ENCODE assay signal across 9 cellular contexts in the genomic region with DNA sequence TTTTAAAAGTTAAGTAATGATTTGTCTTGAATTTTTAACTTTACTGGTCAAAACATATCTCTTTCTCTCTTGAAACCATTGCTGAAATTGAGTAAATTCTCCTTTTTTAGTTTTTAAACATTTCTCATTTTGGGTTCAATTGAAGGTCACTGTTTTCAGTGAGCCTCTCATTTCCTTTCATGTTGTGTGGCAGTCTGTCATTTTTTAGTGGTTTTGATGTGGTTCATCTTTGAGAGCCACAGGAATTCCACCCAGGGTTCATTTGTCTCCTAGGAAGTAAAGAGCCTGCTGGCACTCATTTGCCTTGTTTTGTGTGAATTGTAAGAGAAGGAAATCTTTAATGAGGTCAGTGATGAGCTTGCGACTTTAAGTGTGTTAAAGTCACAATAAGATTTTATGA. TPM values are rescaled to one million over a fixed set of nuclear protein-coding genes. Genes with fewer than 3 reads are reported as not detected.
A peak's percentile ranks its signal among the peaks of the same experiment; 100 is the strongest.
DNase-seq lines count a peak whose midpoint lies in the region; ATAC-seq and TF ChIP-seq lines count a peak whose summit lies in the region.
"Had no signal": no experiment of that assay in that cellular context is flagged by ENCODE, and none has a peak within 500 bp of the region (broad histone marks: within the 10 kb centered on the region; RNA-seq: fewer than 3 reads in every experiment).

No MANE protein-coding gene starts in this region.

- ATAC-seq in GM18502 (IDR thresholded peaks at IDR 0.05; ENCODE audit: poor library complexity, unreplicated experiment) = peak; percentile 73
- ATAC-seq in HG02852 (IDR thresholded peaks at IDR 0.05; ENCODE audit: unreplicated experiment) = peak; percentile 71
- ATAC-seq in GM21447 (IDR thresholded peaks at IDR 0.05; ENCODE audit: unreplicated experiment) = no peak

- peaks cover 27% of the 10 kb centered on the region for H3F3A ChIP-seq in neural progenitor cell (ENCODE audit: low read depth)

- DNase-seq in amniotic epithelial cell (ENCODE audit: low read depth) (peak; percentile 86), neural progenitor cell (ENCODE audit: low spot score) (peak; percentile 22), SIG-M5 treated with dmso at 0.1 percent for 504 hours (lab: John Stamatoyannopoulos, UW; ENCODE audit: unreplicated experiment) (no peak)
- no peak for DNase-seq in activated CD4-positive, CD25-positive, alpha-beta regulatory T cell treated with anti-CD3 and anti-CD28 coated beads, Interleukin-2, amount 50 U/mL, for 72 hours
- DNase-seq: NCI-H1436 had no signal

- no peaks in the 10 kb centered on the region for H3K9me3 Mint-ChIP-seq in neural progenitor cell
- H3K9me3 Mint-ChIP-seq: activated T-helper 1 cell treated with anti-CD3 and anti-CD28 coated beads, Interleukin-12 subunit alpha, Interleukin-12 subunit beta, Interleukin-2, Interleukin-4 antibody, amounts not matched to agents 30 ng/mL and 10 ng/mL and 1 ng/mL, durations not matched to agents 14 hours and 24 hours and 36 hours had no signal

- TF ChIP-seq CTCF in neural progenitor cell (IDR thresholded peaks at IDR 0.05) = no peak

- H3K79me2 ChIP-seq in neural progenitor cell (ENCODE audit: low read depth) = no peaks in the 10 kb centered on the region

- no peak overlapping the region for H3K9ac ChIP-seq in neural progenitor cell

- H3K27me3 ChIP-seq in neural progenitor cell = no peaks in the 10 kb centered on the region

- H3K27ac Mint-ChIP-seq in neural progenitor cell = peak overlapping the region; percentile 8
- H3K27ac Mint-ChIP-seq: activated T-helper 1 cell treated with anti-CD3 and anti-CD28 coated beads, Interleukin-12 subunit alpha, Interleukin-12 subunit beta, Interleukin-2, Interleukin-4 antibody, amounts not matched to agents 30 ng/mL and 10 ng/mL and 1 ng/mL, durations not matched to agents 14 hours and 24 hours and 36 hours had no signal

- H3K4me3 Mint-ChIP-seq in neural progenitor cell = no peak overlapping the region
- H3K4me3 Mint-ChIP-seq: activated T-helper 1 cell treated with anti-CD3 and anti-CD28 coated beads, Interleukin-12 subunit alpha, Interleukin-12 subunit beta, Interleukin-2, Interleukin-4 antibody, amounts not matched to agents 30 ng/mL and 10 ng/mL and 1 ng/mL, durations not matched to agents 14 hours and 24 hours and 36 hours had no signal

- H3K4me1 ChIP-seq in neural progenitor cell = peaks cover 36% of the 10 kb centered on the region

- H3K36me3 ChIP-seq in neural progenitor cell = no peaks in the 10 kb centered on the region

- peaks cover 2% of the 10 kb centered on the region for H3K27me3 Mint-ChIP-seq in neural progenitor cell (ENCODE audit: insufficient read depth, low read depth)

- H3K4me3 ChIP-seq in neural progenitor cell = no peak overlapping the region

- H3K4me2 ChIP-seq in neural progenitor cell = peak overlapping the region; percentile 24

- no peak overlapping the region for H2AFZ ChIP-seq in neural progenitor cell (replicated peaks)

- H3K4me1 Mint-ChIP-seq in neural progenitor cell = peaks cover 52% of the 10 kb centered on the region

- no peaks in the 10 kb centered on the region for H3K9me3 ChIP-seq in neural progenitor cell (ENCODE audit: low read depth)

- H3K36me3 Mint-ChIP-seq in neural progenitor cell = peaks cover 4% of the 10 kb centered on the region

- no peaks in the 10 kb centered on the region for H4K20me1 ChIP-seq in neural progenitor cell (ENCODE audit: low read depth)

- H3K27ac ChIP-seq in neural progenitor cell = no peak overlapping the region

RNA-seq across cellular contexts. Expression of a gene that starts 10.4 kb away (rescaled TPM):
- 1.6 and 2.0 TPM in 2 replicates for total RNA-seq in neural progenitor cell (ENCODE audit: low replicate concordance)
- total RNA-seq: activated T-helper 1 cell treated with anti-CD3 and anti-CD28 coated beads, Interleukin-12 subunit alpha, Interleukin-12 subunit beta, Interleukin-2, Interleukin-4 antibody, amounts not matched to agents 30 ng/mL and 10 ng/mL and 1 ng/mL, durations not matched to agents 14 hours and 24 hours and 36 hours had no signal

Comparison
In these comparisons a context has a peak if more than half of its experiments do, and no peak if none do; other contexts are left out.
1. DNase-seq: peak in amniotic epithelial cell (single experiment) and neural progenitor cell (single experiment); none in SIG-M5 treated with dmso at 0.1 percent for 504 hours (single experiment) and activated CD4-positive, CD25-positive, alpha-beta regulatory T cell treated with anti-CD3 and anti-CD28 coated beads, Interleukin-2, amount 50 U/mL, for 72 hours (single experiment).